Comparison of ENCODE assay signal across 2 cellular contexts in genomic region chr15:84804005-84804803, GRCh38.
TF ChIP-seq lines count a peak whose summit lies in the region.

No MANE protein-coding gene starts in this region.

TF ChIP-seq in SK-N-SH treated with all-trans-retinoic acid at 6 μM for 48 hours, 23 proteins besides CTCF, POLR2A, EP300 and RAD21:
- TF ChIP-seq ARNTL (CRISPR knock-in tag; IDR thresholded peaks at IDR 0.05; ENCODE audit: borderline replicate concordance, low read depth) (no peak), ISL1 (CRISPR knock-in tag; IDR thresholded peaks at IDR 0.05) (0 out of 2 replicates have a peak, but pooled peaks have one; percentile 8), TSHZ2 (CRISPR knock-in tag; IDR thresholded peaks at IDR 0.05) (no peak), ZNF8 (CRISPR knock-in tag; IDR thresholded peaks at IDR 0.05) (no peak)
- TF ChIP-seq, protein P1, sequence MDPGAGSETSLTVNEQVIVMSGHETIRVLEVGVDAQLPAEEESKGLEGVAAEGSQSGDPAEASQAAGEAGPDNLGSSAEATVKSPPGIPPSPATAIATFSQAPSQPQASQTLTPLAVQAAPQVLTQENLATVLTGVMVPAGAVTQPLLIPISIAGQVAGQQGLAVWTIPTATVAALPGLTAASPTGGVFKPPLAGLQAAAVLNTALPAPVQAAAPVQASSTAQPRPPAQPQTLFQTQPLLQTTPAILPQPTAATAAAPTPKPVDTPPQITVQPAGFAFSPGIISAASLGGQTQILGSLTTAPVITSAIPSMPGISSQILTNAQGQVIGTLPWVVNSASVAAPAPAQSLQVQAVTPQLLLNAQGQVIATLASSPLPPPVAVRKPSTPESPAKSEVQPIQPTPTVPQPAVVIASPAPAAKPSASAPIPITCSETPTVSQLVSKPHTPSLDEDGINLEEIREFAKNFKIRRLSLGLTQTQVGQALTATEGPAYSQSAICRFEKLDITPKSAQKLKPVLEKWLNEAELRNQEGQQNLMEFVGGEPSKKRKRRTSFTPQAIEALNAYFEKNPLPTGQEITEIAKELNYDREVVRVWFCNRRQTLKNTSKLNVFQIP (CRISPR knock-in tag; IDR thresholded peaks at IDR 0.05; ENCODE audit: borderline replicate concordance, low read depth) = no peak

TF ChIP-seq in SK-N-SH, 30 proteins besides CTCF, POLR2A, EP300 and RAD21:
- TF ChIP-seq MXI1 (IDR thresholded peaks at IDR 0.05; ENCODE audit: low read depth, low read length) = no peak
- no peak for TF ChIP-seq JUND (IDR thresholded peaks at IDR 0.05)
- no peak for TF ChIP-seq GABPA (IDR thresholded peaks at IDR 0.05; ENCODE audit: low read depth)
- TF ChIP-seq YY1 (IDR thresholded peaks at IDR 0.05; ENCODE audit: low read depth) = no peak
- TF ChIP-seq NRF1 (IDR thresholded peaks at IDR 0.05; ENCODE audit: low read depth, low read length) = no peak
- no peak for TF ChIP-seq FOXJ3 (CRISPR knock-in tag; IDR thresholded peaks at IDR 0.05)
- TF ChIP-seq CHD2 (IDR thresholded peaks at IDR 0.05; ENCODE audit: low read length, partially characterized antibody) = no peak
- no peak for TF ChIP-seq RFX5 (IDR thresholded peaks at IDR 0.05; ENCODE audit: low read length)
- no peak for TF ChIP-seq GATA2 (CRISPR knock-in tag; IDR thresholded peaks at IDR 0.05)
- TF ChIP-seq FOXM1 (IDR thresholded peaks at IDR 0.05; ENCODE audit: low read depth) = no peak
- no peak for TF ChIP-seq IRF3 (IDR thresholded peaks at IDR 0.05; ENCODE audit: low read depth, low read length)
- TF ChIP-seq TAF1 (IDR thresholded peaks at IDR 0.05; ENCODE audit: borderline replicate concordance, low read depth, low read length) = no peak
- no peak for TF ChIP-seq MEF2A (IDR thresholded peaks at IDR 0.05; ENCODE audit: borderline replicate concordance, low read depth)
- no peak for TF ChIP-seq SIN3A (IDR thresholded peaks at IDR 0.05; ENCODE audit: borderline replicate concordance, low read depth, low read length)
- TF ChIP-seq USF1 (IDR thresholded peaks at IDR 0.05; ENCODE audit: borderline replicate concordance, low read depth) = no peak
- TF ChIP-seq RXRA (IDR thresholded peaks at IDR 0.05; ENCODE audit: borderline replicate concordance, low read depth) = no peak
- TF ChIP-seq, protein P2, sequence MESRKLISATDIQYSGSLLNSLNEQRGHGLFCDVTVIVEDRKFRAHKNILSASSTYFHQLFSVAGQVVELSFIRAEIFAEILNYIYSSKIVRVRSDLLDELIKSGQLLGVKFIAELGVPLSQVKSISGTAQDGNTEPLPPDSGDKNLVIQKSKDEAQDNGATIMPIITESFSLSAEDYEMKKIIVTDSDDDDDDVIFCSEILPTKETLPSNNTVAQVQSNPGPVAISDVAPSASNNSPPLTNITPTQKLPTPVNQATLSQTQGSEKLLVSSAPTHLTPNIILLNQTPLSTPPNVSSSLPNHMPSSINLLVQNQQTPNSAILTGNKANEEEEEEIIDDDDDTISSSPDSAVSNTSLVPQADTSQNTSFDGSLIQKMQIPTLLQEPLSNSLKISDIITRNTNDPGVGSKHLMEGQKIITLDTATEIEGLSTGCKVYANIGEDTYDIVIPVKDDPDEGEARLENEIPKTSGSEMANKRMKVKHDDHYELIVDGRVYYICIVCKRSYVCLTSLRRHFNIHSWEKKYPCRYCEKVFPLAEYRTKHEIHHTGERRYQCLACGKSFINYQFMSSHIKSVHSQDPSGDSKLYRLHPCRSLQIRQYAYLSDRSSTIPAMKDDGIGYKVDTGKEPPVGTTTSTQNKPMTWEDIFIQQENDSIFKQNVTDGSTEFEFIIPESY (IDR thresholded peaks at IDR 0.05; ENCODE audit: borderline replicate concordance, low read depth) = no peak
- TF ChIP-seq TEAD4 (IDR thresholded peaks at IDR 0.05; ENCODE audit: borderline replicate concordance, insufficient read depth) = no peak
- TF ChIP-seq RCOR1 (IDR thresholded peaks at IDR 0.05; ENCODE audit: low read length) = no peak
